ENCODE assay signal across 9 cellular contexts in the genomic region with DNA sequence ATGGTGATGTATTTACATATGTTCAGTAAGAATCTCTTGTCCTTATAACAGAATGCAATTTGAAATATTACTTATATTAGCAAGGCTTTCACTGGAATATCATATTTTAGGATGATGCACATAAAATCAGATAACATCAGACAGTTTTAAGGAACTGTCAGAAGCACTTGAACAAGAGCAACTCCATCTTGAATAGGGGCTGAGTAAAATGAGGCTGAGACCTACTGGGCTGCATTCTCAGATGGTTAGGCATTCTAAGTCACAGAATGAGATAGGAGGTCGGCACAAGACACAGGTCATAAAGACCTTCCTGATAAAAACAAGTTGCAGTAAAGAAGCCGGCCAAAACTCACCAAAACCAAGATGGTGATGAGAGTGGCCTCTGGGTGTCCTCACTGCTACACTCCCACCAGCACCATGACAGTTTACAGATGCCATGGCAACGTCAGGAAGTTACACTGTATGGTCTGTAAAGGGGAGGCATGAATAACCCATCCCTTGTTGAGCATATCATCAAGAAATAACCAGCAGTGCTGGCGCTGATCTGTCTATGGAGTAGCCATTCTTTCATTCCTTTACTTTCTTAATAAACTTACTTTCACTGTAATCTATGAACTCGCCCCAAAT. TPM values are rescaled to one million over a fixed set of nuclear protein-coding genes. Genes with fewer than 3 reads are reported as not detected.
DNase-seq lines count a peak whose midpoint lies in the region; ATAC-seq, FAIRE-seq and TF ChIP-seq lines count a peak whose summit lies in the region.
"Had no signal": no experiment of that assay in that cellular context is flagged by ENCODE, and none has a peak within 500 bp of the region (broad histone marks: within the 10 kb centered on the region; RNA-seq: fewer than 3 reads in every experiment).

No MANE protein-coding gene starts in this region.

- no peak for FAIRE-seq in kidney (lab: Jason Lieb, UNC)

- intact Hi-C loops in CD8-positive, alpha-beta T cell (cut with DNase I, micrococcal nuclease) = loop anchor here in 1 of 2 experiments (1.0 kb wide), 1 partner anchor 411 kb away; no protein-coding TSS in a partner anchor
- intact Hi-C loops in kidney (cut with DNase I) = no loop called here

- H3K4me3 ChIP-seq in CD8-positive, alpha-beta T cell (ENCODE audit: low read depth, low read length) = no peak overlapping the region
- no peak overlapping the region for H3K4me3 ChIP-seq in HUES48 (ENCODE audit: low read depth, low read length)
- H3K4me3 ChIP-seq in kidney (ENCODE audit: low read length in 2 of 2) = no peak overlapping the region

- no peak overlapping the region for H3K27ac Mint-ChIP-seq in CD8-positive, alpha-beta T cell

- H3K27me3 ChIP-seq in CD8-positive, alpha-beta T cell (ENCODE audit: insufficient read depth, low read length) = no peaks in the 10 kb centered on the region
- no peaks in the 10 kb centered on the region for H3K27me3 ChIP-seq in HUES48 (ENCODE audit: control insufficient read depth, insufficient read depth, low read length)

- no peaks in the 10 kb centered on the region for H3K27me3 Mint-ChIP-seq in CD8-positive, alpha-beta T cell (ENCODE audit: low read depth)

- H3K4me3 Mint-ChIP-seq in CD8-positive, alpha-beta T cell = no peak overlapping the region

- H3K36me3 ChIP-seq in CD8-positive, alpha-beta T cell (ENCODE audit: insufficient read depth, low read length) = no peaks in the 10 kb centered on the region
- H3K36me3 ChIP-seq in HUES48 (ENCODE audit: control insufficient read depth, insufficient read depth, low read length) = no peaks in the 10 kb centered on the region
- H3K36me3 ChIP-seq in kidney (ENCODE audit: control insufficient read depth in 1 of 2, insufficient read depth in 2 of 2, low read length in 2 of 2) = no peaks in the 10 kb centered on the region

- no peaks in the 10 kb centered on the region for H3K4me1 Mint-ChIP-seq in CD8-positive, alpha-beta T cell (ENCODE audit: low read depth)

- H3K9ac ChIP-seq in HUES48 (ENCODE audit: low read depth, low read length) (no peak overlapping the region), kidney (ENCODE audit: low read length in 2 of 2) (no peak overlapping the region)

- no peaks in the 10 kb centered on the region for H3K36me3 Mint-ChIP-seq in CD8-positive, alpha-beta T cell

- ATAC-seq in CD8-positive, alpha-beta T cell = no peak
- ATAC-seq in HG02763 (IDR thresholded peaks at IDR 0.05; ENCODE audit: unreplicated experiment) (no peak), HG02759 (IDR thresholded peaks at IDR 0.05; ENCODE audit: unreplicated experiment) (no peak), HG02870 (IDR thresholded peaks at IDR 0.05; ENCODE audit: unreplicated experiment) (no peak)

- no peaks in the 10 kb centered on the region for H3K9me3 ChIP-seq in CD8-positive, alpha-beta T cell (ENCODE audit: low read length)
- H3K9me3 ChIP-seq in HUES48 (ENCODE audit: control insufficient read depth, insufficient read depth, low read length) (0 out of 2 replicates have a peak, but pooled peaks cover 2% of the 10 kb centered on the region), kidney (ENCODE audit: control insufficient read depth in 1 of 2, low read length in 2 of 2) (peaks cover 0 to 3% of the 10 kb centered on the region in 2 donors)

- no peak for TF ChIP-seq CTCF in CD8-positive, alpha-beta T cell (IDR thresholded peaks at IDR 0.05)
- TF ChIP-seq CTCF in kidney (IDR thresholded peaks at IDR 0.05; ENCODE audit: borderline replicate concordance, extremely low read depth, insufficient read depth) = peak; percentile 16

- peak in 5 of 7 experiments; percentile 2 to 51 (median 22) for DNase-seq in CD8-positive, alpha-beta T cell
- peak; percentile 12 for DNase-seq in activated CD4-positive, alpha-beta T cell treated with anti-CD3 and anti-CD28 coated beads, Interleukin-2, amount 50 U/mL, for 1 hour
- DNase-seq in kidney = no peak
- no peak for DNase-seq in NCI-H82 (lab: John Stamatoyannopoulos, UW)
- DNase-seq: stimulated activated CD4-positive, alpha-beta T cell treated with anti-CD3 and anti-CD28 coated beads, Interleukin-2, amount 100 ng/mL, for 24 hours had no signal

- POLR2A ChIA-PET in CD8-positive, alpha-beta T cell (lab: Charles Lee) = no interaction called here

- H3K27ac ChIP-seq in CD8-positive, alpha-beta T cell (ENCODE audit: low read depth, low read length) = no peak overlapping the region
- H3K27ac ChIP-seq in HUES48 (ENCODE audit: low read depth, low read length) = peak overlapping the region; percentile 58
- H3K27ac ChIP-seq in kidney (ENCODE audit: low read depth in 2 of 2, low read length in 2 of 2) = no peak overlapping the region

- CTCF ChIA-PET in CD8-positive, alpha-beta T cell (lab: Charles Lee) = interaction anchor here (0.6 to 7.1 kb wide), 7 partner anchors 13 to 411 kb away, joined by 3 to 47 read pairs (median 3); no protein-coding TSS in a partner anchor

- no peaks in the 10 kb centered on the region for H3K4me1 ChIP-seq in CD8-positive, alpha-beta T cell (ENCODE audit: insufficient read depth, low read length)
- H3K4me1 ChIP-seq in HUES48 (ENCODE audit: control insufficient read depth, insufficient read depth, low read length) (peaks cover 34% of the 10 kb centered on the region), kidney (ENCODE audit: control insufficient read depth in 1 of 2, insufficient read depth in 1 of 2, low read depth in 1 of 2, low read length in 2 of 2) (peaks cover 0 to 8% of the 10 kb centered on the region in 2 donors)

- H3K9me3 Mint-ChIP-seq in CD8-positive, alpha-beta T cell = no peaks in the 10 kb centered on the region

RNA-seq across cellular contexts. Expression of a gene that starts 27.6 kb away (rescaled TPM):
- 10 to 100 TPM; 11.3 to 13.9 TPM for total RNA-seq in CD8-positive, alpha-beta T cell
- total RNA-seq in kidney = 59.8 TPM
- 5.2 TPM for polyA plus RNA-seq in kidney (ENCODE audit: insufficient read depth, low read depth, low replicate concordance)

Comparison
In these comparisons a context has a peak if more than half of its experiments do, and no peak if none do; other contexts are left out.
1. DNase-seq: peak in CD8-positive, alpha-beta T cell (5 of 7) and activated CD4-positive, alpha-beta T cell treated with anti-CD3 and anti-CD28 coated beads, Interleukin-2, amount 50 U/mL, for 1 hour (single experiment); none in kidney (single experiment) and NCI-H82 (single experiment).